In genomic region chr4:152643153-152644035, GRCh38 we compare ENCODE assay signal across 8 cellular contexts. TPM values are rescaled to one million over a fixed set of nuclear protein-coding genes. Genes with fewer than 3 reads are reported as not detected.
DNase-seq lines count a peak whose midpoint lies in the region; ATAC-seq, FAIRE-seq and TF ChIP-seq lines count a peak whose summit lies in the region.

No MANE protein-coding gene starts in this region.

- peaks cover 16% of the 10 kb centered on the region for H3K4me1 Mint-ChIP-seq in activated T-cell treated with anti-CD3 and anti-CD28 coated beads, Interleukin-2, amount 50 U/mL, for 72 hours (ENCODE audit: low read depth)
- H3K4me1 Mint-ChIP-seq in stimulated activated memory B cell treated with anti-CD40 and anti-IgM and Interleukin-4, amounts not matched to agents 10 μg/mL and 1 μg/mL and 100 μg/mL, for 72 hours = peaks cover 74% of the 10 kb centered on the region

- no peaks in the 10 kb centered on the region for H3K27me3 Mint-ChIP-seq in activated T-cell treated with anti-CD3 and anti-CD28 coated beads, Interleukin-2, amount 50 U/mL, for 72 hours (ENCODE audit: low read depth)
- no peaks in the 10 kb centered on the region for H3K27me3 Mint-ChIP-seq in stimulated activated memory B cell treated with anti-CD40 and anti-IgM and Interleukin-4, amounts not matched to agents 10 μg/mL and 1 μg/mL and 100 μg/mL, for 72 hours

- no peaks in the 10 kb centered on the region for H3K9me3 Mint-ChIP-seq in activated T-cell treated with anti-CD3 and anti-CD28 coated beads, Interleukin-2, amount 50 U/mL, for 72 hours
- peaks cover 3% of the 10 kb centered on the region for H3K9me3 Mint-ChIP-seq in stimulated activated memory B cell treated with anti-CD40 and anti-IgM and Interleukin-4, amounts not matched to agents 10 μg/mL and 1 μg/mL and 100 μg/mL, for 72 hours

- H3K36me3 ChIP-seq in GM06990 (ENCODE audit: control insufficient read depth, insufficient read depth, low read length) = no peaks in the 10 kb centered on the region; the same call in 1 of the 2 replicates

- ATAC-seq in GM19438 (IDR thresholded peaks at IDR 0.05; ENCODE audit: low read depth, unreplicated experiment) (peak; percentile 94), HG03378 (IDR thresholded peaks at IDR 0.05; ENCODE audit: unreplicated experiment) (peak; percentile 89)
- ATAC-seq in activated T-cell treated with anti-CD3 and anti-CD28 coated beads, Interleukin-2, amount 50 U/mL, for 72 hours (replicated peaks in 1 of 2) = peak in 1 of 2 donors; percentile 82
- peak; percentile 95 for ATAC-seq in stimulated activated memory B cell treated with anti-CD40 and anti-IgM and Interleukin-4, amounts not matched to agents 10 μg/mL and 1 μg/mL and 100 μg/mL, for 72 hours

- no peak for FAIRE-seq in frontal cortex (lab: Jason Lieb, UNC)

- no peak for TF ChIP-seq CTCF in GM06990 (IDR thresholded peaks at IDR 0.05; ENCODE audit: insufficient read depth, low read length, poor library complexity, severe bottlenecking)

- H3K4me3 ChIP-seq in GM06990 (replicated peaks; ENCODE audit: low read depth, low read length) = peak overlapping the region; percentile 9

- no peaks in the 10 kb centered on the region for H3K27me3 ChIP-seq in GM06990 (replicated peaks; ENCODE audit: control insufficient read depth, insufficient read depth, low read length)

- H3K4me3 Mint-ChIP-seq in activated T-cell treated with anti-CD3 and anti-CD28 coated beads, Interleukin-2, amount 50 U/mL, for 72 hours = peak overlapping the region in 1 of 2 donors; percentile 53
- H3K4me3 Mint-ChIP-seq in stimulated activated memory B cell treated with anti-CD40 and anti-IgM and Interleukin-4, amounts not matched to agents 10 μg/mL and 1 μg/mL and 100 μg/mL, for 72 hours = peak overlapping the region; percentile 51

- DNase-seq in GM06990 (ENCODE audit: extremely low read depth, insufficient read length) = peak; percentile 80
- DNase-seq in activated T-cell treated with anti-CD3 and anti-CD28 coated beads, Interleukin-2, amount 50 U/mL, for 72 hours = peak; percentile 4 to 21
- no peak for DNase-seq in midbrain (lab: John Stamatoyannopoulos, UW)
- no peak for DNase-seq in H4 (ENCODE audit: low spot score)
- DNase-seq in frontal cortex (ENCODE audit: low spot score in 2 of 2) = no peak

- peak overlapping the region; percentile 82 for H3K27ac Mint-ChIP-seq in activated T-cell treated with anti-CD3 and anti-CD28 coated beads, Interleukin-2, amount 50 U/mL, for 72 hours
- peak overlapping the region; percentile 83 for H3K27ac Mint-ChIP-seq in stimulated activated memory B cell treated with anti-CD40 and anti-IgM and Interleukin-4, amounts not matched to agents 10 μg/mL and 1 μg/mL and 100 μg/mL, for 72 hours

- no peaks in the 10 kb centered on the region for H3K36me3 Mint-ChIP-seq in activated T-cell treated with anti-CD3 and anti-CD28 coated beads, Interleukin-2, amount 50 U/mL, for 72 hours (ENCODE audit: insufficient read depth in 2 of 2)
- peaks cover 31% of the 10 kb centered on the region for H3K36me3 Mint-ChIP-seq in stimulated activated memory B cell treated with anti-CD40 and anti-IgM and Interleukin-4, amounts not matched to agents 10 μg/mL and 1 μg/mL and 100 μg/mL, for 72 hours

RNA-seq across cellular contexts. Expression of gene TMEM154, which starts 36.4 kb away (rescaled TPM):
- 10 to 100 TPM; 16.8 to 22.0 TPM for total RNA-seq in activated T-cell treated with anti-CD3 and anti-CD28 coated beads, Interleukin-2, amount 50 U/mL, for 72 hours
- total RNA-seq in H4 (2014; rRNA removed; shearing (Covaris generic)) = 0.99 and 1.3 TPM in 2 replicates
- under 0.01 TPM for total RNA-seq in frontal cortex

Comparison
In these comparisons a context has a peak if more than half of its experiments do, and no peak if none do; other contexts are left out.
1. DNase-seq: peak in GM06990 (single experiment) and activated T-cell treated with anti-CD3 and anti-CD28 coated beads, Interleukin-2, amount 50 U/mL, for 72 hours (2 of 2); none in midbrain (single experiment), H4 (single experiment) and frontal cortex (0 of 2).